33 cellular contexts compared by ENCODE assay signal in genomic region chr11:23509821-23510220, GRCh38.
"Had no signal": no experiment of that assay in that cellular context is flagged by ENCODE, and none has a peak within 500 bp of the region (broad histone marks: within the 10 kb centered on the region; RNA-seq: fewer than 3 reads in every experiment).

No MANE protein-coding gene starts in this region.

- H3K36me3 ChIP-seq: MG63 had no signal

- H3K27me3 ChIP-seq: MG63 had no signal

- H3K4me3 ChIP-seq: MG63 had no signal

- DNase-seq: Karpas-422, Kasumi-1, MG63, MM.1S, MV-4-11, NCI-H1048, NCI-H1092, NCI-H1092 treated with DMSO at 0.1 percent for 48 hours, NCI-H1105, NCI-H1105 treated with DMSO at 0.1 percent for 48 hours, NCI-H1417, NCI-H1417 treated with DMSO at 0.1 percent for 48 hours, NCI-H1436, NCI-H1436 treated with DMSO at 0.1 percent for 48 hours, NCI-H146, NCI-H1694, NCI-H1694 treated with DMSO at 0.1 percent for 48 hours, NCI-H187, NCI-H187 treated with DMSO at 0.1 percent for 48 hours, NCI-H1930, NCI-H2029, NCI-H2029 treated with DMSO at 0.1 percent for 48 hours, NCI-H2081, NCI-H2081 treated with DMSO at 0.1 percent for 48 hours, NCI-H2107, NCI-H2171, NCI-H2171 treated with DMSO at 0.1 percent for 48 hours, NCI-H2227 treated with DMSO at 0.1 percent for 48 hours, NCI-H345, NCI-H446, NCI-H446 treated with DMSO at 0.1 percent for 48 hours, NCI-H510A, NCI-H510A treated with DMSO at 0.1 percent for 48 hours had no signal

- H3K9me3 ChIP-seq: MG63 had no signal
